Comparison of ENCODE assay signal across 26 cellular contexts in genomic region chr4:41994461-41994860, GRCh38. TPM values are rescaled to one million over a fixed set of nuclear protein-coding genes. Genes with fewer than 3 reads are reported as not detected.
DNase-seq lines count a peak whose midpoint lies in the region; ATAC-seq and TF ChIP-seq lines count a peak whose summit lies in the region.
"Had no signal": no experiment of that assay in that cellular context is flagged by ENCODE, and none has a peak within 500 bp of the region (broad histone marks: within the 10 kb centered on the region; RNA-seq: fewer than 3 reads in every experiment).

No MANE protein-coding gene starts in this region.

- no peaks in the 10 kb centered on the region for H3K27me3 Mint-ChIP-seq in activated CD8-positive, alpha-beta T cell treated with anti-CD3 and anti-CD28 coated beads for 36 hours
- H3K27me3 Mint-ChIP-seq in activated CD8-positive, alpha-beta T cell treated with anti-CD3 and anti-CD28 coated beads, Interleukin-2, amount 10 ng/mL, durations not matched to agents 7 days and 5 days (ENCODE audit: low read depth), result no peaks in the 10 kb centered on the region
- H3K27me3 Mint-ChIP-seq in type B pancreatic cell, result no peaks in the 10 kb centered on the region
- H3K27me3 Mint-ChIP-seq: activated naive CD8-positive, alpha-beta T cell; effector memory CD8-positive, alpha-beta T cell had no signal

- no peak for DNase-seq in activated CD8-positive, alpha-beta T cell treated with anti-CD3 and anti-CD28 coated beads for 36 hours
- DNase-seq in activated CD8-positive, alpha-beta T cell treated with anti-CD3 and anti-CD28 coated beads, Interleukin-2, amount 10 ng/mL, durations not matched to agents 7 days and 5 days, result no peak
- DNase-seq in Kasumi-1 (lab: John Stamatoyannopoulos, UW) (peak; percentile 30 to 32), type B pancreatic cell (ENCODE audit: extremely low spot score, unreplicated experiment) (no peak), caudate nucleus (lab: John Stamatoyannopoulos, UW) (no peak), C1 segment of cervical spinal cord (lab: John Stamatoyannopoulos, UW) (no peak), COLO668 (lab: John Stamatoyannopoulos, UW; ENCODE audit: unreplicated experiment) (no peak)
- DNase-seq: activated effector memory CD4-positive, alpha-beta T cell treated with anti-CD3 and anti-CD28 coated beads, Interleukin-2, amount 50 U/mL, for 16 hours; activated T-cell treated with anti-CD3 and anti-CD28 coated beads, Interleukin-2, amount 50 U/mL, for 1 hour; effector memory CD8-positive, alpha-beta T cell; MV-4-11; NCI-H1694 treated with DMSO at 0.1 percent for 48 hours; NCI-H510A; PC-9; SHP77; stimulated activated CD4-positive, alpha-beta T cell treated with anti-CD3 and anti-CD28 coated beads, Interleukin-4, amount 100 ng/mL, for 1 hour; SW 1271; tibial artery had no signal

- POLR2A ChIA-PET in activated CD8-positive, alpha-beta T cell treated with anti-CD3 and anti-CD28 coated beads for 36 hours (lab: Charles Lee), result no interaction called here
- POLR2A ChIA-PET in activated CD8-positive, alpha-beta T cell treated with anti-CD3 and anti-CD28 coated beads, Interleukin-2, amount 10 ng/mL, durations not matched to agents 7 days and 5 days (lab: Charles Lee), result no interaction called here

- peak; percentile 14 for TF ChIP-seq CTCF in activated CD8-positive, alpha-beta T cell treated with anti-CD3 and anti-CD28 coated beads for 36 hours (IDR thresholded peaks at IDR 0.05)
- TF ChIP-seq CTCF in VCaP (conservative IDR thresholded peaks at IDR 0.05) (peak; percentile 47), type B pancreatic cell (conservative IDR thresholded peaks at IDR 0.05) (peak; percentile 51)

- peaks cover 19% of the 10 kb centered on the region for H3K36me3 Mint-ChIP-seq in activated CD8-positive, alpha-beta T cell treated with anti-CD3 and anti-CD28 coated beads for 36 hours (ENCODE audit: low read depth)
- H3K36me3 Mint-ChIP-seq in activated CD8-positive, alpha-beta T cell treated with anti-CD3 and anti-CD28 coated beads, Interleukin-2, amount 10 ng/mL, durations not matched to agents 7 days and 5 days (ENCODE audit: low read depth), result peaks cover 8% of the 10 kb centered on the region
- peaks cover 3% of the 10 kb centered on the region for H3K36me3 Mint-ChIP-seq in type B pancreatic cell
- H3K36me3 Mint-ChIP-seq: activated naive CD8-positive, alpha-beta T cell had no signal

- CTCF ChIA-PET in activated CD8-positive, alpha-beta T cell treated with anti-CD3 and anti-CD28 coated beads for 36 hours (lab: Charles Lee), result no interaction called here
- CTCF ChIA-PET in activated CD8-positive, alpha-beta T cell treated with anti-CD3 and anti-CD28 coated beads, Interleukin-2, amount 10 ng/mL, durations not matched to agents 7 days and 5 days (lab: Charles Lee), result interaction anchor here (1.6 kb wide), 1 partner anchor 10 kb away, joined by 4 read pairs; no protein-coding TSS in a partner anchor

- no peak overlapping the region for H3K27ac Mint-ChIP-seq in activated CD8-positive, alpha-beta T cell treated with anti-CD3 and anti-CD28 coated beads for 36 hours
- H3K27ac Mint-ChIP-seq in activated CD8-positive, alpha-beta T cell treated with anti-CD3 and anti-CD28 coated beads, Interleukin-2, amount 10 ng/mL, durations not matched to agents 7 days and 5 days, result no peak overlapping the region
- no peak overlapping the region for H3K27ac Mint-ChIP-seq in type B pancreatic cell
- H3K27ac Mint-ChIP-seq: activated naive CD8-positive, alpha-beta T cell; effector memory CD8-positive, alpha-beta T cell; nephron had no signal

- no peak overlapping the region for H3K4me3 Mint-ChIP-seq in activated CD8-positive, alpha-beta T cell treated with anti-CD3 and anti-CD28 coated beads for 36 hours
- no peak overlapping the region for H3K4me3 Mint-ChIP-seq in activated CD8-positive, alpha-beta T cell treated with anti-CD3 and anti-CD28 coated beads, Interleukin-2, amount 10 ng/mL, durations not matched to agents 7 days and 5 days
- no peak overlapping the region for H3K4me3 Mint-ChIP-seq in type B pancreatic cell
- H3K4me3 Mint-ChIP-seq: activated naive CD8-positive, alpha-beta T cell; effector memory CD8-positive, alpha-beta T cell had no signal

- no peaks in the 10 kb centered on the region for H3K9me3 Mint-ChIP-seq in activated CD8-positive, alpha-beta T cell treated with anti-CD3 and anti-CD28 coated beads for 36 hours
- no peaks in the 10 kb centered on the region for H3K9me3 Mint-ChIP-seq in activated CD8-positive, alpha-beta T cell treated with anti-CD3 and anti-CD28 coated beads, Interleukin-2, amount 10 ng/mL, durations not matched to agents 7 days and 5 days (ENCODE audit: insufficient read depth)
- no peaks in the 10 kb centered on the region for H3K9me3 Mint-ChIP-seq in type B pancreatic cell
- H3K9me3 Mint-ChIP-seq: effector memory CD8-positive, alpha-beta T cell; nephron had no signal

- no peak overlapping the region for H3K27ac ChIP-seq in VCaP
- H3K27ac ChIP-seq in caudate nucleus (ENCODE audit: low read depth, low read length), result no peak overlapping the region
- H3K27ac ChIP-seq: A549, breast epithelium, coronary artery, KMS-11, PC-9, tibial artery had no signal

- H3K4me1 Mint-ChIP-seq in activated CD8-positive, alpha-beta T cell treated with anti-CD3 and anti-CD28 coated beads for 36 hours (ENCODE audit: low read depth), result peaks cover 29% of the 10 kb centered on the region
- H3K4me1 Mint-ChIP-seq in activated CD8-positive, alpha-beta T cell treated with anti-CD3 and anti-CD28 coated beads, Interleukin-2, amount 10 ng/mL, durations not matched to agents 7 days and 5 days (ENCODE audit: low read depth), result peaks cover 20% of the 10 kb centered on the region
- peaks cover 9% of the 10 kb centered on the region for H3K4me1 Mint-ChIP-seq in type B pancreatic cell (ENCODE audit: unreplicated experiment)

- intact Hi-C loops in activated CD8-positive, alpha-beta T cell treated with anti-CD3 and anti-CD28 coated beads for 36 hours (cut with micrococcal nuclease), result no loop called here

- ATAC-seq in activated CD8-positive, alpha-beta T cell treated with anti-CD3 and anti-CD28 coated beads for 36 hours, result no peak
- no peak for ATAC-seq in activated CD8-positive, alpha-beta T cell treated with anti-CD3 and anti-CD28 coated beads, Interleukin-2, amount 10 ng/mL, durations not matched to agents 7 days and 5 days
- ATAC-seq: A549; effector memory CD8-positive, alpha-beta T cell; left lobe of liver had no signal

RNA-seq across cellular contexts. Expression of gene SLC30A9, which starts 4.1 kb away (rescaled TPM):
- total RNA-seq in activated CD8-positive, alpha-beta T cell treated with anti-CD3 and anti-CD28 coated beads for 36 hours, result 10 to 100 TPM; 42.5 to 51.6 TPM
- total RNA-seq in activated CD8-positive, alpha-beta T cell treated with anti-CD3 and anti-CD28 coated beads, Interleukin-2, amount 10 ng/mL, durations not matched to agents 7 days and 5 days, result 10 to 100 TPM; 30.9 to 32.0 TPM
- total RNA-seq in type B pancreatic cell (ENCODE audit: low replicate concordance), result 50.1 and 61.4 TPM in 2 replicates

RNA-seq across cellular contexts. Expression of gene DCAF4L1, which starts 12.9 kb away (rescaled TPM):
- under 1 TPM; 0.31 to 0.41 TPM for total RNA-seq in activated CD8-positive, alpha-beta T cell treated with anti-CD3 and anti-CD28 coated beads for 36 hours
- under 1 TPM; 0.21 to 0.32 TPM for total RNA-seq in activated CD8-positive, alpha-beta T cell treated with anti-CD3 and anti-CD28 coated beads, Interleukin-2, amount 10 ng/mL, durations not matched to agents 7 days and 5 days
- total RNA-seq in type B pancreatic cell (ENCODE audit: low replicate concordance), result 0.12 and 0.17 TPM in 2 replicates

RNA-seq across cellular contexts. Expression of gene TMEM33, which starts 59.2 kb away (rescaled TPM):
- 10 to 100 TPM; 49.2 to 49.4 TPM for total RNA-seq in activated CD8-positive, alpha-beta T cell treated with anti-CD3 and anti-CD28 coated beads for 36 hours
- 10 to 100 TPM; 59.9 TPM for total RNA-seq in activated CD8-positive, alpha-beta T cell treated with anti-CD3 and anti-CD28 coated beads, Interleukin-2, amount 10 ng/mL, durations not matched to agents 7 days and 5 days
- total RNA-seq in type B pancreatic cell (ENCODE audit: low replicate concordance), result 60.5 and 64.3 TPM in 2 replicates

Comparison
In these comparisons a context has a peak if more than half of its experiments do, and no peak if none do; other contexts are left out.
1. DNase-seq: peak in Kasumi-1 (2 of 2); none in activated CD8-positive, alpha-beta T cell treated with anti-CD3 and anti-CD28 coated beads for 36 hours (single experiment), activated CD8-positive, alpha-beta T cell treated with anti-CD3 and anti-CD28 coated beads, Interleukin-2, amount 10 ng/mL, durations not matched to agents 7 days and 5 days (single experiment), type B pancreatic cell (single experiment), caudate nucleus (0 of 61), C1 segment of cervical spinal cord (0 of 14) and COLO668 (single experiment).
2. Peak in every context shown above with its lines, with median percentiles within 50 percentile points of each other: CTCF ChIP-seq.